17 cellular contexts compared by ENCODE assay signal in genomic region chrX:872090-872489, GRCh38.
DNase-seq lines count a peak whose midpoint lies in the region; ATAC-seq, FAIRE-seq and TF ChIP-seq lines count a peak whose summit lies in the region.
"Had no signal": no experiment of that assay in that cellular context is flagged by ENCODE, and none has a peak within 500 bp of the region (broad histone marks: within the 10 kb centered on the region; RNA-seq: fewer than 3 reads in every experiment).

No MANE protein-coding gene starts in this region.

- no TSS peak for BruUV-seq in A673 (replicated peaks; lab: Mats Ljungman, UMichigan)

- peak overlapping the region; percentile 36; the same call in 1 of the 2 replicates for H2BK5ac ChIP-seq in H1 (ENCODE audit: low read depth, low read length)

- POLR2A ChIA-PET in H1 (lab: Charles Lee; ENCODE audit: partially characterized antibody): no interaction called here
- POLR2A ChIA-PET in A673 (lab: Charles Lee; ENCODE audit: low non-redundant PET): no interaction called here

- H2BK20ac ChIP-seq in H1 (ENCODE audit: low read length): peak overlapping the region; percentile 17; the same call in 1 of the 2 replicates

- H3K27ac Mint-ChIP-seq in neural progenitor cell: no peak overlapping the region
- H3K27ac Mint-ChIP-seq: CD4-positive, alpha-beta memory T cell; IgD-negative memory B cell had no signal

- H3F3A ChIP-seq in neural progenitor cell (ENCODE audit: low read depth): peaks cover 10% of the 10 kb centered on the region

- H2AFZ ChIP-seq in H1 (ENCODE audit: low read length) (no peak overlapping the region), neural progenitor cell (replicated peaks) (no peak overlapping the region)
- H2AFZ ChIP-seq: GM23248 had no signal

- H3K36me3 ChIP-seq in H1 (ENCODE audit: control insufficient read depth in 2 of 4, insufficient read depth in 4 of 4, low read length in 3 of 4) (peaks cover 0 to 3% (median 0%) of the 10 kb centered on the region in 4 experiments; a peak in 1 of 8 replicates), neural progenitor cell (no peaks in the 10 kb centered on the region), A673 (ENCODE audit: insufficient read depth, low read length, poor library complexity, severe bottlenecking) (no peaks in the 10 kb centered on the region)
- H3K36me3 ChIP-seq: BE2C had no signal

- H3K79me1 ChIP-seq in H1 (ENCODE audit: low read depth, low read length): 0 out of 2 replicates have a peak, but pooled peaks cover 4% of the 10 kb centered on the region

- H4K20me1 ChIP-seq in H1 (replicated peaks in 1 of 2; ENCODE audit: control insufficient read depth in 1 of 2, insufficient read depth in 2 of 2, low read length in 2 of 2) (peaks cover 0 to 5% of the 10 kb centered on the region in 2 experiments), neural progenitor cell (ENCODE audit: low read depth) (no peaks in the 10 kb centered on the region)

- H3K4me3 Mint-ChIP-seq in neural progenitor cell: peak overlapping the region; percentile 27
- H3K4me3 Mint-ChIP-seq: CD4-positive, alpha-beta memory T cell; IgD-negative memory B cell had no signal

- TF ChIP-seq CTCF in H1 (IDR thresholded peaks at IDR 0.05; ENCODE audit: control extremely low read depth in 1 of 3, insufficient read depth in 1 of 3, low read depth in 1 of 3, low read length in 3 of 3): no peak
- no peak for TF ChIP-seq CTCF in neural progenitor cell (IDR thresholded peaks at IDR 0.05)
- no peak for TF ChIP-seq CTCF in A673 (conservative IDR thresholded peaks at IDR 0.05; ENCODE audit: low read depth, low read length)

- H3K27me3 ChIP-seq in H1 (replicated peaks in 1 of 4; ENCODE audit: control insufficient read depth in 3 of 4, extremely low read depth in 1 of 4, insufficient read depth in 3 of 4, low read length in 3 of 4): no peaks in the 10 kb centered on the region
- no peaks in the 10 kb centered on the region for H3K27me3 ChIP-seq in neural progenitor cell
- H3K27me3 ChIP-seq in A673 (replicated peaks; ENCODE audit: insufficient read depth, low read depth, low read length, poor library complexity): no peaks in the 10 kb centered on the region
- H3K27me3 ChIP-seq: BE2C had no signal

- FAIRE-seq in HTR-8/SVneo (lab: Jason Lieb, UNC) (peak; percentile 97), H1 (lab: Jason Lieb, UNC) (no peak), urothelium cell line (lab: Jason Lieb, UNC) (peak; percentile 89)
- FAIRE-seq: A204.1 had no signal

- peak overlapping the region; percentile 73; the same call in 1 of the 2 replicates for H2BK12ac ChIP-seq in H1 (ENCODE audit: low read depth, low read length)

- no peak overlapping the region for H3K4me3 ChIP-seq in H1 (ENCODE audit: extremely low read depth in 1 of 4, insufficient read depth in 2 of 4, low read depth in 3 of 4, low read length in 4 of 4)
- no peak overlapping the region for H3K4me3 ChIP-seq in neural progenitor cell
- no peak overlapping the region for H3K4me3 ChIP-seq in A673 (ENCODE audit: low read depth, low read length, poor library complexity, severe bottlenecking)
- H3K4me3 ChIP-seq: GM23248 had no signal

- H2AK5ac ChIP-seq in H1 (ENCODE audit: low read depth, low read length): peak overlapping the region; percentile 58; the same call in 1 of the 2 replicates

- peaks cover 9% of the 10 kb centered on the region for H3K9me3 Mint-ChIP-seq in neural progenitor cell

- CTCF ChIA-PET in H1 (lab: Charles Lee; ENCODE audit: partially characterized antibody) (no interaction called here), A673 (lab: Charles Lee) (no interaction called here)

- ATAC-seq in left ventricle myocardium superior: no peak

- H3K9ac ChIP-seq in H1 (replicated peaks in 1 of 4; ENCODE audit: extremely low read depth in 1 of 4, low read depth in 3 of 4, low read length in 3 of 4): peak overlapping the region in 1 of 4 experiments; percentile 1; a peak in 1 of 7 replicates
- no peak overlapping the region for H3K9ac ChIP-seq in neural progenitor cell
- H3K9ac ChIP-seq: GM23248 had no signal

- peak overlapping the region; percentile 83 for H2BK15ac ChIP-seq in H1 (ENCODE audit: low read length)

- no peak overlapping the region for H3K18ac ChIP-seq in H1 (ENCODE audit: extremely low read depth, low read length)

- H4K91ac ChIP-seq in H1 (replicated peaks; ENCODE audit: insufficient read length, low read length): peak overlapping the region; percentile 52

- H3K14ac ChIP-seq in H1 (ENCODE audit: insufficient read length): no peak overlapping the region

- no peaks in the 10 kb centered on the region; the same call in 1 of the 2 replicates for H3K23me2 ChIP-seq in H1 (ENCODE audit: low read depth, low read length)

- no peak for DNase-seq in HTR-8/SVneo (ENCODE audit: insufficient read length, low spot score)
- DNase-seq in H1 (ENCODE audit: low read depth in 1 of 2, low spot score in 2 of 2): no peak
- DNase-seq in neural progenitor cell (ENCODE audit: low spot score): no peak
- no peak for DNase-seq in urothelium cell line (ENCODE audit: low spot score)
- no peak for DNase-seq in left ventricle myocardium superior
- no peak for DNase-seq in cerebellar nuclear complex (lab: John Stamatoyannopoulos, UW)
- no peak for DNase-seq in A673 (ENCODE audit: low spot score)
- DNase-seq: BE2C; CD4-positive, alpha-beta memory T cell; DMS79 treated with DMSO at 0.1 percent for 48 hours; EL; GDM1; GM23248; H7 had no signal

- peak overlapping the region; percentile 43 for H2BK120ac ChIP-seq in H1 (replicated peaks; ENCODE audit: low read depth, low read length)

- WGBS in H1 (ENCODE audit: extremely low coverage in 1 of 2, insufficient coverage in 1 of 2, insufficient read length in 1 of 2, insufficient replicate concordance in 2 of 2, low coverage in 1 of 2, low lambda C conversion rate in 2 of 2, missing lambda C conversion rate in 1 of 2), 2 experiments: 94% methylated on average over 19 of the region's 19 CpGs; no CpG with 5 or more reads in 1 of the 2 experiments

- no peak for TF ChIP-seq RAD21 in H1 (IDR thresholded peaks at IDR 0.05 in 1 of 2, conservative IDR thresholded peaks at IDR 0.05 in 1 of 2; ENCODE audit: low read depth in 2 of 2, low read length in 2 of 2)

- peaks cover 14% of the 10 kb centered on the region for H3K27me3 Mint-ChIP-seq in neural progenitor cell (ENCODE audit: insufficient read depth, low read depth)
- H3K27me3 Mint-ChIP-seq: IgD-negative memory B cell had no signal

- TF ChIP-seq POLR2A in H1 (IDR thresholded peaks at IDR 0.05; ENCODE audit: control extremely low read depth in 1 of 2, low read depth in 2 of 2, low read length in 2 of 2): no peak

- no peak overlapping the region for H3K23ac ChIP-seq in H1 (ENCODE audit: insufficient read length)

- H3K9me3 ChIP-seq in H1 (ENCODE audit: insufficient read depth in 2 of 2, low read depth in 1 of 2, low read length in 1 of 2): peaks cover 0 to 5% of the 10 kb centered on the region in 2 experiments; a peak in 2 of 4 replicates
- no peaks in the 10 kb centered on the region for H3K9me3 ChIP-seq in neural progenitor cell (ENCODE audit: low read depth)
- peaks cover 15% of the 10 kb centered on the region for H3K9me3 ChIP-seq in A673 (ENCODE audit: low read depth, low read length, poor library complexity, severe bottlenecking)
- H3K9me3 ChIP-seq: BE2C had no signal

- TF ChIP-seq EP300 in H1 (IDR thresholded peaks at IDR 0.05; ENCODE audit: borderline replicate concordance in 1 of 2, low read depth in 2 of 2, low read length in 2 of 2): no peak

- no peak overlapping the region for H4K8ac ChIP-seq in H1 (ENCODE audit: extremely low read depth, insufficient read depth, low read length)

- peak overlapping the region; percentile 99 for H3K4ac ChIP-seq in H1 (replicated peaks; ENCODE audit: insufficient read length, low read depth, low read length)

- H3K79me2 ChIP-seq in H1 (ENCODE audit: control insufficient read depth in 1 of 2, insufficient read depth in 2 of 2, low read length in 2 of 2) (no peaks in the 10 kb centered on the region), neural progenitor cell (ENCODE audit: low read depth) (no peaks in the 10 kb centered on the region)

- intact Hi-C loops in left ventricle myocardium superior (cut with micrococcal nuclease): no loop called here
- intact Hi-C loops in A673 (cut with micrococcal nuclease; ENCODE audit: unreplicated experiment): no loop called here

- no peaks in the 10 kb centered on the region for H3K36me3 Mint-ChIP-seq in neural progenitor cell
- H3K36me3 Mint-ChIP-seq: CD4-positive, alpha-beta memory T cell had no signal

- no peak overlapping the region for H3K56ac ChIP-seq in H1 (replicated peaks; ENCODE audit: insufficient read length, low read depth, low read length)

- H3K4me2 ChIP-seq in H1 (ENCODE audit: insufficient read depth in 1 of 2, low read depth in 2 of 2, low read length in 2 of 2) (peak overlapping the region in 1 of 2 experiments; percentile 30; a peak in 1 of 4 replicates), neural progenitor cell (no peak overlapping the region)

- 0 out of 7 replicates have a peak, but pooled peaks cover 0 to 3% (median 0%) of the 10 kb centered on the region in 4 experiments for H3K4me1 ChIP-seq in H1 (replicated peaks in 1 of 4; ENCODE audit: control insufficient read depth in 3 of 4, insufficient read depth in 4 of 4, low read length in 3 of 4)
- peaks cover 7% of the 10 kb centered on the region for H3K4me1 ChIP-seq in neural progenitor cell
- H3K4me1 ChIP-seq in A673 (ENCODE audit: insufficient read depth, low read length, poor library complexity, severe bottlenecking): no peaks in the 10 kb centered on the region
- H3K4me1 ChIP-seq: BE2C had no signal

- no peak overlapping the region for H4K5ac ChIP-seq in H1 (ENCODE audit: insufficient read length, low read depth, low read length)

- H3K27ac ChIP-seq in H1 (ENCODE audit: low read depth, low read length) (no peak overlapping the region), neural progenitor cell (no peak overlapping the region), A673 (ENCODE audit: low read depth, low read length, poor library complexity, severe bottlenecking) (no peak overlapping the region)
- H3K27ac ChIP-seq: C4-2B, GM23248 had no signal

- peaks cover 3% of the 10 kb centered on the region for H3K4me1 Mint-ChIP-seq in neural progenitor cell
- H3K4me1 Mint-ChIP-seq: CD4-positive, alpha-beta memory T cell; IgD-negative memory B cell had no signal

TF ChIP-seq in H1, 55 proteins besides CTCF, POLR2A, EP300 and RAD21 (continues in another document):
- TF ChIP-seq TAF1 (IDR thresholded peaks at IDR 0.05; ENCODE audit: low read depth, low read length) (no peak), NRF1 (IDR thresholded peaks at IDR 0.05; ENCODE audit: low read depth, low read length) (no peak), ATF3 (IDR thresholded peaks at IDR 0.05; ENCODE audit: insufficient read depth, low read depth, low read length) (no peak), TCF12 (IDR thresholded peaks at IDR 0.05; ENCODE audit: low read depth, low read length) (no peak), CTBP2 (IDR thresholded peaks at IDR 0.05; ENCODE audit: borderline replicate concordance, insufficient read depth, insufficient read length, low read length) (no peak), CBX8 (IDR thresholded peaks at IDR 0.05; ENCODE audit: borderline replicate concordance, low read depth, low read length) (no peak)
